10 cellular contexts compared by ENCODE assay signal in genomic region chr11:119681537-119681936, GRCh38. TPM values are rescaled to one million over a fixed set of nuclear protein-coding genes. Genes with fewer than 3 reads are reported as not detected.
A peak's percentile ranks its signal among the peaks of the same experiment; 100 is the strongest.
DNase-seq lines count a peak whose midpoint lies in the region; ATAC-seq and TF ChIP-seq lines count a peak whose summit lies in the region.
"Had no signal": no experiment of that assay in that cellular context is flagged by ENCODE, and none has a peak within 500 bp of the region (broad histone marks: within the 10 kb centered on the region; RNA-seq: fewer than 3 reads in every experiment).

No MANE protein-coding gene starts in this region.

- no peak overlapping the region for H3K27ac Mint-ChIP-seq in activated CD4-positive, alpha-beta memory T cell treated with anti-CD3 and anti-CD28 coated beads for 36 hours

- H3K18ac ChIP-seq in mesenchymal stem cell (ENCODE audit: low read depth in 1 of 2, low read length in 2 of 2), result no peak overlapping the region

- no peak overlapping the region for H4K8ac ChIP-seq in mesenchymal stem cell (ENCODE audit: low read length)

- H3K4me3 ChIP-seq in heart left ventricle, result no peak overlapping the region
- no peak overlapping the region for H3K4me3 ChIP-seq in choroid plexus epithelial cell (ENCODE audit: low read depth, low read length)
- H3K4me3 ChIP-seq in mesenchymal stem cell (ENCODE audit: insufficient read depth in 1 of 2, low read depth in 1 of 2, low read length in 2 of 2), result no peak overlapping the region
- no peak overlapping the region for H3K4me3 ChIP-seq in foreskin fibroblast (ENCODE audit: low read depth in 1 of 2, low read length in 2 of 2)

- peaks cover 2% of the 10 kb centered on the region for H3K4me1 Mint-ChIP-seq in activated CD4-positive, alpha-beta memory T cell treated with anti-CD3 and anti-CD28 coated beads for 36 hours (ENCODE audit: low read depth)

- H3K4ac ChIP-seq in mesenchymal stem cell (ENCODE audit: low read depth in 1 of 2, low read length in 2 of 2), result peak overlapping the region in 1 of 2 experiments; percentile 15

- no peak overlapping the region for H2BK120ac ChIP-seq in mesenchymal stem cell (ENCODE audit: low read depth, low read length)

- CTCF ChIA-PET in activated CD4-positive, alpha-beta memory T cell treated with anti-CD3 and anti-CD28 coated beads for 36 hours (lab: Charles Lee), result interaction anchor here (1.0 kb wide), 1 partner anchor 325 kb away, joined by 3 read pairs; no protein-coding TSS in a partner anchor

- H3K36me3 Mint-ChIP-seq in activated CD4-positive, alpha-beta memory T cell treated with anti-CD3 and anti-CD28 coated beads for 36 hours, result no peaks in the 10 kb centered on the region

- H4K91ac ChIP-seq in mesenchymal stem cell (ENCODE audit: low read length), result peak overlapping the region; percentile 28

- H3K27me3 Mint-ChIP-seq in activated CD4-positive, alpha-beta memory T cell treated with anti-CD3 and anti-CD28 coated beads for 36 hours, result no peaks in the 10 kb centered on the region

- POLR2A ChIA-PET in activated CD4-positive, alpha-beta memory T cell treated with anti-CD3 and anti-CD28 coated beads for 36 hours (lab: Charles Lee), result interaction anchor here (1.0 kb wide), 1 partner anchor 48 kb away, joined by 3 read pairs; the partner anchor contains the start of gene NECTIN1

- H3K4me1 ChIP-seq in heart left ventricle (peaks cover 0 to 38% (median 21%) of the 10 kb centered on the region in 12 donors), mesenchymal stem cell (ENCODE audit: control insufficient read depth, insufficient read depth, low read depth, low read length) (peaks cover 24% of the 10 kb centered on the region)

- H2AK5ac ChIP-seq in mesenchymal stem cell (ENCODE audit: low read length, severe bottlenecking), result no peak overlapping the region

- WGBS in heart left ventricle, 4 donors, result 36 to 61% (median 42%) methylated on average over 3 to 6 of the region's 6 CpGs
- 80% methylated on average over 3 of the region's 6 CpGs for WGBS in mesenchymal stem cell

- no peak for TF ChIP-seq POLR2A in heart left ventricle (IDR thresholded peaks at IDR 0.05)

- H2BK5ac ChIP-seq in mesenchymal stem cell (ENCODE audit: low read depth, low read length, poor library complexity, severe bottlenecking), result no peak overlapping the region

- H3K9me3 Mint-ChIP-seq in activated CD4-positive, alpha-beta memory T cell treated with anti-CD3 and anti-CD28 coated beads for 36 hours, result no peaks in the 10 kb centered on the region

- H2AFZ ChIP-seq in mesenchymal stem cell (ENCODE audit: low read depth, low read length), result no peak overlapping the region

- H3K9ac ChIP-seq in mesenchymal stem cell (ENCODE audit: low read length), result no peak overlapping the region

- H3K4me3 Mint-ChIP-seq in activated CD4-positive, alpha-beta memory T cell treated with anti-CD3 and anti-CD28 coated beads for 36 hours, result no peak overlapping the region

- H3K27ac ChIP-seq in heart left ventricle (no peak overlapping the region), mesenchymal stem cell (ENCODE audit: low read length, poor library complexity, severe bottlenecking) (no peak overlapping the region)

- H2BK15ac ChIP-seq in mesenchymal stem cell (ENCODE audit: low read depth, poor library complexity, severe bottlenecking), result peak overlapping the region; percentile 38

- no peak overlapping the region for H3K14ac ChIP-seq in mesenchymal stem cell (ENCODE audit: low read length in 2 of 2)

- H3K9me3 ChIP-seq in heart left ventricle, result no peaks in the 10 kb centered on the region
- H3K9me3 ChIP-seq in mesenchymal stem cell (ENCODE audit: control insufficient read depth, low read length), result no peaks in the 10 kb centered on the region

- no peaks in the 10 kb centered on the region for H3K27me3 ChIP-seq in heart left ventricle
- H3K27me3 ChIP-seq in mesenchymal stem cell (ENCODE audit: control insufficient read depth in 1 of 2, insufficient read depth in 1 of 2, low read length in 2 of 2), result no peaks in the 10 kb centered on the region

- TF ChIP-seq CTCF in heart left ventricle (IDR thresholded peaks at IDR 0.05) (peak in 10 of 12 donors; percentile 10 to 41 (median 25)), choroid plexus epithelial cell (conservative IDR thresholded peaks at IDR 0.05; ENCODE audit: low read depth, low read length) (peak; percentile 25), foreskin fibroblast (IDR thresholded peaks at IDR 0.05; ENCODE audit: low read depth, low read length) (no peak)

- H3K4me2 ChIP-seq in mesenchymal stem cell (ENCODE audit: low read length, poor library complexity, severe bottlenecking), result no peak overlapping the region

- intact Hi-C loops in heart left ventricle (cut with DNase I) (loop anchor here in 3 of 10 donors (5.0 kb wide), 2 partner anchors 41 to 46 kb away; partner anchors contain the start of gene NECTIN1 (in 2 of the 3)), cardiac septum (cut with DNase I) (no loop called here)
- intact Hi-C loops in activated CD4-positive, alpha-beta memory T cell treated with anti-CD3 and anti-CD28 coated beads for 36 hours (cut with micrococcal nuclease), result no loop called here

- DNase-seq in heart left ventricle (no peak), cardiac septum (ENCODE audit: low spot score) (no peak), choroid plexus epithelial cell (ENCODE audit: low read depth) (no peak), mesenchymal stem cell (no peak), retina (no peak), foreskin fibroblast (no peak)
- DNase-seq in activated CD4-positive, alpha-beta memory T cell treated with anti-CD3 and anti-CD28 coated beads for 36 hours, result no peak
- DNase-seq: activated CD8-positive, alpha-beta memory T cell treated with anti-CD3 and anti-CD28 coated beads, Interleukin-2, amount 50 U/mL, for 48 hours; NCI-H2227 treated with DMSO at 0.1 percent for 48 hours had no signal

- no peak overlapping the region for H2BK12ac ChIP-seq in mesenchymal stem cell (ENCODE audit: low read length in 2 of 2)

- H3K79me1 ChIP-seq in mesenchymal stem cell (replicated peaks; ENCODE audit: low read length, poor library complexity, severe bottlenecking), result peaks cover 22% of the 10 kb centered on the region

- H3K36me3 ChIP-seq in heart left ventricle, result peaks cover 0 to 20% (median 0%) of the 10 kb centered on the region in 9 donors
- peaks cover 7 to 19% of the 10 kb centered on the region in 2 experiments for H3K36me3 ChIP-seq in mesenchymal stem cell (ENCODE audit: control insufficient read depth in 1 of 2, insufficient read depth in 2 of 2, low read depth in 1 of 2, low read length in 2 of 2)

- ATAC-seq in heart left ventricle (peak in 3 of 4 donors; percentile 22 to 51 (median 29)), GM19351 (IDR thresholded peaks at IDR 0.05; ENCODE audit: unreplicated experiment) (no peak)

- no peak overlapping the region for H3K23ac ChIP-seq in mesenchymal stem cell (ENCODE audit: low read length in 2 of 2)

RNA-seq across cellular contexts. Expression of gene NECTIN1, which starts 47.5 kb away (rescaled TPM):
- total RNA-seq in heart left ventricle (10 to 100 TPM in 8 of 9 donors, 1 to 10 TPM in 1; 7.2 to 28.6 (median 19.5) TPM), cardiac septum (10.4 TPM)
- polyA plus RNA-seq in heart left ventricle, result 10 to 100 TPM in 1 of 2 donors, 1 to 10 TPM in 1; 5.8 to 18.5 TPM
- 9.7 TPM for polyA plus RNA-seq in mesenchymal stem cell (2013, experiment 1 of 2)
- 10.0 TPM for polyA plus RNA-seq in mesenchymal stem cell (2013, experiment 2 of 2)
- total RNA-seq in activated CD4-positive, alpha-beta memory T cell treated with anti-CD3 and anti-CD28 coated beads for 36 hours, result 1 to 10 TPM; 2.0 to 2.4 TPM
